Comparison of ENCODE assay signal across 8 cellular contexts in the genomic region with DNA sequence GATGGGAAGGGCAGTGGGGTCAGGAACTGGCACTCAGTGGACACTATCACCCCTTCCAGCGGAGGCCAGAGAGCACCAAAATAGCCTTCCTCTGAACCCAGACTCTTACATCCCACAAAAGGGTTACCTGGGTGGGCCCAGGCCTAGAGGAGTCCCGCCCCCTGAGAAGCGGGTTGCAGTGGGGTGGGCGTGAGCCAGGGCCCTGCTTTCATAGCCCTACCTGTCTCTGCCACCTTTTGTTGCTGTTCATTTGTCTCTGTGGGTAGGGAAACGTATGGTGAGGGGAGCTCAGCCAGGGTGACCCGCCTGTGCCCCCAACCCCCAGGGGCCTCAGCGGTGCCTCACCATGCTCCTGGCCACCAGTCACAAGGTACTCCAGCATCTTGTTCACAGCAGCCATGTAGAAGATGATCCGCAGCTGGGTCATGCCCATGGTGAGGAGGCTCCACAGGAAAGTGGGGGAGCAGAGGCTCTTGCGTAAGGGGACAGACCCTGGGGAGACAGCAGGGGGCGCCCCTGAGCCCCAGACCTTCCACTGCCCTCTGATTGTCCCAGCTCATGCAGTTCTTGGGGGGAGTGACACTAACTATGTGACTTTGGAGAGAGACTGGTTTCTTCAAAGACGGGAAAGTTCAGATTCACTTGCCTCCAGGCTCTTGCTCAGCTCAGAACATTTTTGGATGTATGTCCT. TPM values are rescaled to one million over a fixed set of nuclear protein-coding genes. Genes with fewer than 3 reads are reported as not detected.
A peak's percentile ranks its signal among the peaks of the same experiment; 100 is the strongest.
DNase-seq lines count a peak whose midpoint lies in the region; ATAC-seq, FAIRE-seq and TF ChIP-seq lines count a peak whose summit lies in the region.

No MANE protein-coding gene starts in this region.

- H3K4me1 ChIP-seq in PC-9 (replicated peaks; ENCODE audit: insufficient read depth) (peaks cover 16% of the 10 kb centered on the region), kidney (ENCODE audit: control insufficient read depth in 1 of 2, insufficient read depth in 1 of 2, low read depth in 1 of 2, low read length in 2 of 2) (no peaks in the 10 kb centered on the region), thoracic aorta (ENCODE audit: control insufficient read depth in 1 of 2, low read depth in 2 of 2) (no peaks in the 10 kb centered on the region)

- H3K9ac ChIP-seq in kidney (ENCODE audit: low read length in 2 of 2): no peak overlapping the region

- no peak overlapping the region for H3K4me2 ChIP-seq in PC-9

- H3F3A ChIP-seq in PC-9 (ENCODE audit: insufficient read depth, low read depth): 0 out of 2 replicates have a peak, but pooled peaks cover 5% of the 10 kb centered on the region

- TF ChIP-seq CTCF in PC-9 (conservative IDR thresholded peaks at IDR 0.05) (peak; percentile 74), kidney (IDR thresholded peaks at IDR 0.05; ENCODE audit: borderline replicate concordance, extremely low read depth, insufficient read depth) (peak; percentile 26), thoracic aorta (IDR thresholded peaks at IDR 0.05) (peak; percentile 48), coronary artery (IDR thresholded peaks at IDR 0.05) (no peak)

- H3K36me3 Mint-ChIP-seq in activated CD4-positive, alpha-beta T cell treated with anti-CD3 and anti-CD28 coated beads for 36 hours (ENCODE audit: low read depth): peaks cover 58% of the 10 kb centered on the region
- H3K36me3 Mint-ChIP-seq in activated naive CD8-positive, alpha-beta T cell treated with anti-CD3 and anti-CD28 coated beads, Interleukin-2, amount 10 ng/mL, durations not matched to agents 7 days and 5 days: peaks cover 5% of the 10 kb centered on the region

- no peak overlapping the region for H2AFZ ChIP-seq in PC-9

- CTCF ChIA-PET in activated CD4-positive, alpha-beta T cell treated with anti-CD3 and anti-CD28 coated beads for 36 hours (lab: Charles Lee): interaction anchor here (0.5 to 11.3 kb wide), 22 partner anchors 8 to 309 kb away, joined by 3 to 262 read pairs (median 4); a partner anchor contains a TSS
- CTCF ChIA-PET in PC-9 (lab: Charles Lee): interaction anchor here (0.6 to 0.7 kb wide), 4 partner anchors 12 to 157 kb away, joined by 3 to 6 read pairs (median 4); no protein-coding TSS in a partner anchor

- no peak overlapping the region for H3K4me3 ChIP-seq in PC-9
- no peak overlapping the region for H3K4me3 ChIP-seq in kidney (ENCODE audit: low read length in 2 of 2)
- no peak overlapping the region for H3K4me3 ChIP-seq in thoracic aorta
- no peak overlapping the region for H3K4me3 ChIP-seq in coronary artery

- H3K9me2 ChIP-seq in PC-9 (ENCODE audit: insufficient read depth): no peaks in the 10 kb centered on the region

- ATAC-seq in activated CD4-positive, alpha-beta T cell treated with anti-CD3 and anti-CD28 coated beads for 36 hours: peak; percentile 73
- ATAC-seq in activated naive CD8-positive, alpha-beta T cell treated with anti-CD3 and anti-CD28 coated beads, Interleukin-2, amount 10 ng/mL, durations not matched to agents 7 days and 5 days (ENCODE audit: low read depth): peak; percentile 72
- no peak for ATAC-seq in thoracic aorta (ENCODE audit: insufficient number of reproducible peaks, low FRiP score, low read depth)
- no peak for ATAC-seq in HG02588 (IDR thresholded peaks at IDR 0.05; ENCODE audit: unreplicated experiment)

- no peaks in the 10 kb centered on the region for H4K20me1 ChIP-seq in PC-9 (ENCODE audit: insufficient read depth)

- no peaks in the 10 kb centered on the region for H3K79me2 ChIP-seq in PC-9 (ENCODE audit: low read depth)

- H3K4me1 Mint-ChIP-seq in activated CD4-positive, alpha-beta T cell treated with anti-CD3 and anti-CD28 coated beads for 36 hours: peaks cover 9% of the 10 kb centered on the region
- peaks cover 15% of the 10 kb centered on the region for H3K4me1 Mint-ChIP-seq in activated naive CD8-positive, alpha-beta T cell treated with anti-CD3 and anti-CD28 coated beads, Interleukin-2, amount 10 ng/mL, durations not matched to agents 7 days and 5 days

- POLR2A ChIA-PET in activated CD4-positive, alpha-beta T cell treated with anti-CD3 and anti-CD28 coated beads for 36 hours (lab: Charles Lee): no interaction called here
- POLR2A ChIA-PET in PC-9 (lab: Charles Lee; ENCODE audit: unreplicated experiment): no interaction called here
- POLR2A ChIA-PET in activated naive CD8-positive, alpha-beta T cell treated with anti-CD3 and anti-CD28 coated beads, Interleukin-2, amount 10 ng/mL, durations not matched to agents 7 days and 5 days (lab: Charles Lee): interaction anchor here (1.0 kb wide), 1 partner anchor 23 kb away, joined by 3 read pairs; no protein-coding TSS in a partner anchor

- intact Hi-C loops in activated CD4-positive, alpha-beta T cell treated with anti-CD3 and anti-CD28 coated beads for 36 hours (cut with DNase I, micrococcal nuclease): loop anchor here in 1 of 2 experiments (2.0 kb wide), 2 partner anchors 23 to 149 kb away; a partner anchor contains a TSS
- intact Hi-C loops in PC-9 (cut with micrococcal nuclease; ENCODE audit: unreplicated experiment) (loop anchor here (5.0 kb wide), 1 partner anchor 64 kb away; a partner anchor contains a TSS), kidney (cut with DNase I) (loop anchor here (5.0 kb wide), 1 partner anchor 36 kb away; no protein-coding TSS in a partner anchor)

- H3K9me3 Mint-ChIP-seq in activated CD4-positive, alpha-beta T cell treated with anti-CD3 and anti-CD28 coated beads for 36 hours (ENCODE audit: low read depth): no peaks in the 10 kb centered on the region
- no peaks in the 10 kb centered on the region for H3K9me3 Mint-ChIP-seq in activated naive CD8-positive, alpha-beta T cell treated with anti-CD3 and anti-CD28 coated beads, Interleukin-2, amount 10 ng/mL, durations not matched to agents 7 days and 5 days

- H3K36me3 ChIP-seq in PC-9 (ENCODE audit: low read depth) (no peaks in the 10 kb centered on the region), kidney (ENCODE audit: control insufficient read depth in 1 of 2, insufficient read depth in 2 of 2, low read length in 2 of 2) (peaks cover 0 to 13% of the 10 kb centered on the region in 2 donors), thoracic aorta (peaks cover 9% of the 10 kb centered on the region)

- no peaks in the 10 kb centered on the region for H3K27me3 ChIP-seq in PC-9 (ENCODE audit: insufficient read depth, low read depth)
- no peaks in the 10 kb centered on the region for H3K27me3 ChIP-seq in thoracic aorta (replicated peaks; ENCODE audit: insufficient read depth)

- H3K9me3 ChIP-seq in PC-9 (ENCODE audit: insufficient read depth, low read depth) (no peaks in the 10 kb centered on the region), kidney (ENCODE audit: control insufficient read depth in 1 of 2, low read length in 2 of 2) (no peaks in the 10 kb centered on the region), thoracic aorta (no peaks in the 10 kb centered on the region)

- peak; percentile 82 for DNase-seq in activated CD4-positive, alpha-beta T cell treated with anti-CD3 and anti-CD28 coated beads for 36 hours
- DNase-seq in activated CD4-positive, alpha-beta T cell treated with anti-CD3 and anti-CD28 coated beads for 1 hour: no peak
- DNase-seq in PC-9 (no peak), kidney (no peak), thoracic aorta (ENCODE audit: low spot score) (no peak), coronary artery (ENCODE audit: low spot score) (no peak)
- peak; percentile 81 for DNase-seq in activated naive CD8-positive, alpha-beta T cell treated with anti-CD3 and anti-CD28 coated beads, Interleukin-2, amount 10 ng/mL, durations not matched to agents 7 days and 5 days

- no TSS peak for BruUV-seq in PC-9 (replicated peaks; lab: Mats Ljungman, UMichigan)

- H3K4me3 Mint-ChIP-seq in activated CD4-positive, alpha-beta T cell treated with anti-CD3 and anti-CD28 coated beads for 36 hours: no peak overlapping the region
- H3K4me3 Mint-ChIP-seq in activated naive CD8-positive, alpha-beta T cell treated with anti-CD3 and anti-CD28 coated beads, Interleukin-2, amount 10 ng/mL, durations not matched to agents 7 days and 5 days: no peak overlapping the region

- no peak overlapping the region for H3K27ac Mint-ChIP-seq in activated CD4-positive, alpha-beta T cell treated with anti-CD3 and anti-CD28 coated beads for 36 hours
- no peak overlapping the region for H3K27ac Mint-ChIP-seq in activated naive CD8-positive, alpha-beta T cell treated with anti-CD3 and anti-CD28 coated beads, Interleukin-2, amount 10 ng/mL, durations not matched to agents 7 days and 5 days

- H3K27ac ChIP-seq in PC-9 (no peak overlapping the region), kidney (ENCODE audit: low read depth in 2 of 2, low read length in 2 of 2) (no peak overlapping the region), thoracic aorta (no peak overlapping the region), coronary artery (no peak overlapping the region)

- no peaks in the 10 kb centered on the region for H3K27me3 Mint-ChIP-seq in activated CD4-positive, alpha-beta T cell treated with anti-CD3 and anti-CD28 coated beads for 36 hours
- no peaks in the 10 kb centered on the region for H3K27me3 Mint-ChIP-seq in activated naive CD8-positive, alpha-beta T cell treated with anti-CD3 and anti-CD28 coated beads, Interleukin-2, amount 10 ng/mL, durations not matched to agents 7 days and 5 days

- FAIRE-seq in kidney (lab: Jason Lieb, UNC): no peak

RNA-seq across cellular contexts. Expression of a gene that starts 24.0 kb away (rescaled TPM):
- total RNA-seq in activated CD4-positive, alpha-beta T cell treated with anti-CD3 and anti-CD28 coated beads for 36 hours: 10 to 100 TPM; 27.6 to 28.7 TPM
- total RNA-seq in PC-9 (2021) (3.2 and 4.0 TPM in 2 replicates), kidney (4.1 TPM), thoracic aorta (10 to 100 TPM; 16.6 to 23.6 TPM)
- total RNA-seq in activated naive CD8-positive, alpha-beta T cell treated with anti-CD3 and anti-CD28 coated beads, Interleukin-2, amount 10 ng/mL, durations not matched to agents 7 days and 5 days: 10 to 100 TPM; 28.2 to 28.8 TPM
- polyA plus RNA-seq in kidney (ENCODE audit: insufficient read depth, low read depth, low replicate concordance): 16.6 TPM

RNA-seq across cellular contexts. Expression of a gene that starts 31.2 kb away (rescaled TPM):
- under 1 TPM; 0.33 to 0.39 TPM for total RNA-seq in activated CD4-positive, alpha-beta T cell treated with anti-CD3 and anti-CD28 coated beads for 36 hours
- 3.4 and 4.6 TPM in 2 replicates for total RNA-seq in PC-9 (2021)
- total RNA-seq in activated naive CD8-positive, alpha-beta T cell treated with anti-CD3 and anti-CD28 coated beads, Interleukin-2, amount 10 ng/mL, durations not matched to agents 7 days and 5 days: 1 to 10 TPM in 1 of 2 experiments, under 1 TPM in 1; 0.96 to 1.6 TPM
- 2.6 TPM for total RNA-seq in kidney
- 5.5 TPM for polyA plus RNA-seq in kidney (ENCODE audit: insufficient read depth, low read depth, low replicate concordance)
- under 1 TPM in 1 of 2 donors, not detected in 1; 0.35 TPM for total RNA-seq in thoracic aorta

RNA-seq across cellular contexts. Expression of a gene that starts 39.0 kb away (rescaled TPM):
- 100 to 1,000 TPM; 124 to 158 TPM for total RNA-seq in activated CD4-positive, alpha-beta T cell treated with anti-CD3 and anti-CD28 coated beads for 36 hours
- total RNA-seq in PC-9 (2021) (90.2 and 94.7 TPM in 2 replicates), kidney (38.6 TPM), thoracic aorta (10 to 100 TPM; 19.5 to 33.5 TPM)
- total RNA-seq in activated naive CD8-positive, alpha-beta T cell treated with anti-CD3 and anti-CD28 coated beads, Interleukin-2, amount 10 ng/mL, durations not matched to agents 7 days and 5 days: 10 to 100 TPM; 44.0 to 48.1 TPM
- 174 TPM for polyA plus RNA-seq in kidney (ENCODE audit: insufficient read depth, low read depth, low replicate concordance)

RNA-seq across cellular contexts. Expression of a gene that starts 45.9 kb away (rescaled TPM):
- not detected for total RNA-seq in activated CD4-positive, alpha-beta T cell treated with anti-CD3 and anti-CD28 coated beads for 36 hours
- total RNA-seq in PC-9 (2021) (not detected in 2 replicates), kidney (not detected), thoracic aorta (not detected)
- not detected for total RNA-seq in activated naive CD8-positive, alpha-beta T cell treated with anti-CD3 and anti-CD28 coated beads, Interleukin-2, amount 10 ng/mL, durations not matched to agents 7 days and 5 days
- polyA plus RNA-seq in kidney (ENCODE audit: insufficient read depth, low read depth, low replicate concordance): not detected

Comparison
In these comparisons a context has a peak if more than half of its experiments do, and no peak if none do; other contexts are left out.
1. DNase-seq: peak in activated CD4-positive, alpha-beta T cell treated with anti-CD3 and anti-CD28 coated beads for 36 hours (single experiment) and activated naive CD8-positive, alpha-beta T cell treated with anti-CD3 and anti-CD28 coated beads, Interleukin-2, amount 10 ng/mL, durations not matched to agents 7 days and 5 days (single experiment); none in activated CD4-positive, alpha-beta T cell treated with anti-CD3 and anti-CD28 coated beads for 1 hour (single experiment), PC-9 (0 of 2), kidney (single experiment), thoracic aorta (single experiment) and coronary artery (single experiment).
2. ATAC-seq: peak in activated CD4-positive, alpha-beta T cell treated with anti-CD3 and anti-CD28 coated beads for 36 hours (single experiment) and activated naive CD8-positive, alpha-beta T cell treated with anti-CD3 and anti-CD28 coated beads, Interleukin-2, amount 10 ng/mL, durations not matched to agents 7 days and 5 days (single experiment); none in thoracic aorta (single experiment) and HG02588 (single experiment).